27 cellular contexts compared by ENCODE assay signal in the genomic region with DNA sequence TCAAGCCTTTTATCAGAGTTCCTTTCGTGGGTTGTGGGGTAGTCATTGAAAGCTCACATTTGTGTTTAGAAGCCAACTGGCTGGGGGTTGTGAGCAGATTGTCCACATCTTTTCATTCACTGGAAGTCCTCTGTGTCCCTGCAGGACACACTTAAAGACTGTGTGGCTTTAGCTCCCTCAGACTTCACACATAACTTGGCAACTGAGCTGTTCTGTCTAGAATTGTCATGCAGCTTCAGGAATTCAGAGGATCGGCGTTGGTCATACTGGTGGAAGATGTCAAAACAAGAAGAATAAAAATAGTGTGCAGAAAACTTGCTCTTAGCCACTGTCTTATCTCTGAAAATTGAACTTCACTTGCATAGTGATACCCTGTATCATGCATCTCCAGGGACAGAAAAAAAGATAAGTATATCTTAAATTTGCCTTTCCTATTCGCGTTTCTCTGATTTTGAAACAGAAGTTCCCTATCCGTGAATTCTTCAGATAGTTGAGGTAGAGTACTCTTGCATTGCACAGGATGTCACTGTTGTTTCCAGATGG. TPM values are rescaled to one million over a fixed set of nuclear protein-coding genes. Genes with fewer than 3 reads are reported as not detected.
DNase-seq lines count a peak whose midpoint lies in the region; TF ChIP-seq lines count a peak whose summit lies in the region.
"Had no signal": no experiment of that assay in that cellular context is flagged by ENCODE, and none has a peak within 500 bp of the region (broad histone marks: within the 10 kb centered on the region; RNA-seq: fewer than 3 reads in every experiment).

No MANE protein-coding gene starts in this region.

- no peaks in the 10 kb centered on the region for H3K27me3 Mint-ChIP-seq in activated naive CD8-positive, alpha-beta T cell
- H3K27me3 Mint-ChIP-seq in activated naive CD8-positive, alpha-beta T cell treated with anti-CD3 and anti-CD28 coated beads for 36 hours = no peaks in the 10 kb centered on the region
- H3K27me3 Mint-ChIP-seq: naive B cell had no signal

- H3K36me3 ChIP-seq in brain microvascular endothelial cell (replicated peaks) = peaks cover 35% of the 10 kb centered on the region
- H3K36me3 ChIP-seq in WERI-Rb-1 = peaks cover 32% of the 10 kb centered on the region

- no peaks in the 10 kb centered on the region for H3K9me3 Mint-ChIP-seq in activated naive CD8-positive, alpha-beta T cell (ENCODE audit: low read depth)
- no peaks in the 10 kb centered on the region for H3K9me3 Mint-ChIP-seq in activated naive CD8-positive, alpha-beta T cell treated with anti-CD3 and anti-CD28 coated beads for 36 hours
- H3K9me3 Mint-ChIP-seq: endodermal cell, naive B cell had no signal

- TF ChIP-seq CTCF in brain microvascular endothelial cell (IDR thresholded peaks at IDR 0.05; ENCODE audit: low read depth, low read length, missing control alignments) (no peak), WERI-Rb-1 (IDR thresholded peaks at IDR 0.05; ENCODE audit: low read depth, low read length) (no peak)

- no peaks in the 10 kb centered on the region for H3K4me1 Mint-ChIP-seq in activated naive CD8-positive, alpha-beta T cell (ENCODE audit: low read depth)
- peaks cover 1% of the 10 kb centered on the region for H3K4me1 Mint-ChIP-seq in activated naive CD8-positive, alpha-beta T cell treated with anti-CD3 and anti-CD28 coated beads for 36 hours

- no peak overlapping the region for H3K4me3 Mint-ChIP-seq in activated naive CD8-positive, alpha-beta T cell
- no peak overlapping the region for H3K4me3 Mint-ChIP-seq in activated naive CD8-positive, alpha-beta T cell treated with anti-CD3 and anti-CD28 coated beads for 36 hours
- H3K4me3 Mint-ChIP-seq: endodermal cell, naive B cell had no signal

- no peak overlapping the region for H3K4me3 ChIP-seq in brain microvascular endothelial cell (ENCODE audit: low read depth, low read length)
- no peak overlapping the region for H3K4me3 ChIP-seq in WERI-Rb-1 (ENCODE audit: low read depth, low read length)
- H3K4me3 ChIP-seq: esophagus muscularis mucosa, gastrocnemius medialis, hepatocyte, SK-N-MC, suprapubic skin, upper lobe of right lung had no signal

- H3K27ac Mint-ChIP-seq in activated naive CD8-positive, alpha-beta T cell = peak overlapping the region; percentile 22
- no peak overlapping the region for H3K27ac Mint-ChIP-seq in activated naive CD8-positive, alpha-beta T cell treated with anti-CD3 and anti-CD28 coated beads for 36 hours
- H3K27ac Mint-ChIP-seq: endodermal cell had no signal

- in situ Hi-C loops in brain microvascular endothelial cell (cut with HindIII; ENCODE audit: low pct_ligation_motif_present, low sequenced_read_pairs) = no loop called here

- H3K9me3 ChIP-seq in WERI-Rb-1 (ENCODE audit: severe bottlenecking) = no peaks in the 10 kb centered on the region
- H3K9me3 ChIP-seq: BE2C, esophagus muscularis mucosa, gastrocnemius medialis, suprapubic skin, upper lobe of right lung had no signal

- DNase-seq in activated naive CD8-positive, alpha-beta T cell treated with anti-CD3 and anti-CD28 coated beads for 36 hours = no peak
- DNase-seq in OCI-M1 (lab: John Stamatoyannopoulos, UW) (peak; percentile 15), brain microvascular endothelial cell (peak; percentile 61), myocyte (ENCODE audit: low read depth) (peak; percentile 25), WERI-Rb-1 (no peak)
- DNase-seq in stimulated activated naive CD4-positive, alpha-beta T cell (lab: John Stamatoyannopoulos, UW) = no peak
- DNase-seq in stimulated activated CD4-positive, alpha-beta T cell treated with anti-CD3 and anti-CD28 coated beads, Interleukin-2, amount 100 ng/mL, for 48 hours = no peak
- DNase-seq: activated CD4-positive, alpha-beta T cell treated with anti-CD3 and anti-CD28 coated beads, Interleukin-2, amount 50 U/mL, for 48 hours; activated CD8-positive, alpha-beta memory T cell treated with anti-CD3 and anti-CD28 coated beads, Interleukin-2, amount 50 U/mL, for 48 hours; activated effector memory CD4-positive, alpha-beta T cell treated with anti-CD3 and anti-CD28 coated beads, Interleukin-2, amount 50 U/mL, for 16 hours; BE2C; gastrocnemius medialis; naive B cell; NCI-H1417 treated with DMSO at 0.1 percent for 48 hours; NCI-H2081 treated with DMSO at 0.1 percent for 48 hours; NCI-H226; small intestine; T-helper 2 cell; upper lobe of right lung had no signal

- H3K36me3 Mint-ChIP-seq in activated naive CD8-positive, alpha-beta T cell = no peaks in the 10 kb centered on the region
- peaks cover 9% of the 10 kb centered on the region for H3K36me3 Mint-ChIP-seq in activated naive CD8-positive, alpha-beta T cell treated with anti-CD3 and anti-CD28 coated beads for 36 hours

- H3K27me3 ChIP-seq in brain microvascular endothelial cell (replicated peaks) = no peaks in the 10 kb centered on the region
- H3K27me3 ChIP-seq in WERI-Rb-1 (ENCODE audit: insufficient read depth, low read depth, severe bottlenecking) = no peaks in the 10 kb centered on the region
- H3K27me3 ChIP-seq: BE2C, esophagus muscularis mucosa, gastrocnemius medialis, hepatocyte, suprapubic skin, upper lobe of right lung had no signal

- peak overlapping the region; percentile 30 for H3K27ac ChIP-seq in brain microvascular endothelial cell
- no peak overlapping the region for H3K27ac ChIP-seq in WERI-Rb-1
- H3K27ac ChIP-seq: esophagus muscularis mucosa, gastrocnemius medialis, hepatocyte, KMS-11, SK-N-MC, suprapubic skin, upper lobe of right lung, VCaP had no signal

RNA-seq across cellular contexts. Expression of a gene that starts 49.6 kb away (rescaled TPM):
- total RNA-seq in activated naive CD8-positive, alpha-beta T cell treated with anti-CD3 and anti-CD28 coated beads for 36 hours = 10 to 100 TPM; 58.7 to 64.6 TPM
- total RNA-seq in myocyte = 49.8 and 62.6 TPM in 2 replicates
- polyA plus RNA-seq in myocyte (2012) = 75.7 TPM

RNA-seq across cellular contexts. Expression of a gene that starts 51.5 kb away (rescaled TPM):
- total RNA-seq in activated naive CD8-positive, alpha-beta T cell treated with anti-CD3 and anti-CD28 coated beads for 36 hours = 10 to 100 TPM; 38.3 to 43.1 TPM
- total RNA-seq in myocyte = 52.9 and 57.8 TPM in 2 replicates
- 29.2 TPM for polyA plus RNA-seq in myocyte (2012)

Comparison
In these comparisons a context has a peak if more than half of its experiments do, and no peak if none do; other contexts are left out.
1. DNase-seq: peak in OCI-M1 (single experiment), brain microvascular endothelial cell (single experiment) and myocyte (single experiment); none in activated naive CD8-positive, alpha-beta T cell treated with anti-CD3 and anti-CD28 coated beads for 36 hours (single experiment), WERI-Rb-1 (single experiment), stimulated activated naive CD4-positive, alpha-beta T cell (0 of 6) and stimulated activated CD4-positive, alpha-beta T cell treated with anti-CD3 and anti-CD28 coated beads, Interleukin-2, amount 100 ng/mL, for 48 hours (0 of 2).